ENCODE assay signal across 15 cellular contexts in genomic region chr12:28512876-28513275, GRCh38.
DNase-seq lines count a peak whose midpoint lies in the region; ATAC-seq and TF ChIP-seq lines count a peak whose summit lies in the region.
"Had no signal": no experiment of that assay in that cellular context is flagged by ENCODE, and none has a peak within 500 bp of the region (broad histone marks: within the 10 kb centered on the region; RNA-seq: fewer than 3 reads in every experiment).

No MANE protein-coding gene starts in this region.

- no peaks in the 10 kb centered on the region for H3K9me3 Mint-ChIP-seq in nephron
- H3K9me3 Mint-ChIP-seq in CD4-positive, alpha-beta memory T cell: peaks cover 0 to 10% (median 5%) of the 10 kb centered on the region in 8 donors

- ATAC-seq in GM18870 (IDR thresholded peaks at IDR 0.05; ENCODE audit: unreplicated experiment): no peak
- ATAC-seq: HepG2 had no signal

- peak; percentile 67 for DNase-seq in adipocyte (ENCODE audit: low read depth)
- peak; percentile 53 for DNase-seq in fibroblast of gingiva (ENCODE audit: low read depth)
- no peak for DNase-seq in CD4-positive, alpha-beta memory T cell
- no peak for DNase-seq in NAMALWA (ENCODE audit: low spot score)
- DNase-seq in SHP77 (lab: John Stamatoyannopoulos, UW): no peak
- DNase-seq: AML-193; CD4-positive, alpha-beta T cell; DMS153; DMS79; GF-D8; H9 had no signal

- no peak overlapping the region for H3K27ac ChIP-seq in CD4-positive, alpha-beta memory T cell (ENCODE audit: low read depth, low read length)
- H3K27ac ChIP-seq: C4-2B had no signal

- H3K4me3 ChIP-seq in adipocyte (ENCODE audit: low read length): no peak overlapping the region
- H3K4me3 ChIP-seq in CD4-positive, alpha-beta memory T cell (ENCODE audit: low read length in 2 of 2): no peak overlapping the region

- peak overlapping the region; percentile 69 to 78 (median 73) for H3K27ac Mint-ChIP-seq in nephron
- no peak overlapping the region for H3K27ac Mint-ChIP-seq in CD4-positive, alpha-beta memory T cell
- H3K27ac Mint-ChIP-seq: CD4-positive, alpha-beta T cell; H9 had no signal

- peaks cover under 1% of the 10 kb centered on the region for H3K4me1 ChIP-seq in adipocyte (ENCODE audit: control insufficient read depth, insufficient read depth, low read length)
- H3K4me1 ChIP-seq in CD4-positive, alpha-beta memory T cell (ENCODE audit: insufficient read depth, low read length): no peaks in the 10 kb centered on the region

- no peaks in the 10 kb centered on the region for H3K27me3 Mint-ChIP-seq in nephron (ENCODE audit: low read depth)
- H3K27me3 Mint-ChIP-seq in CD4-positive, alpha-beta memory T cell: no peaks in the 10 kb centered on the region
- H3K27me3 Mint-ChIP-seq: CD4-positive, alpha-beta T cell had no signal

- no peaks in the 10 kb centered on the region for H3K36me3 ChIP-seq in adipocyte (ENCODE audit: control insufficient read depth, insufficient read depth, low read length, severe bottlenecking)
- H3K36me3 ChIP-seq in CD4-positive, alpha-beta memory T cell (ENCODE audit: insufficient read depth, low read length): no peaks in the 10 kb centered on the region

- no peak overlapping the region for H3K9ac ChIP-seq in adipocyte (ENCODE audit: low read length)

- intact Hi-C loops in CD4-positive, alpha-beta memory T cell (cut with micrococcal nuclease): no loop called here

- CTCF ChIA-PET in CD4-positive, alpha-beta memory T cell (lab: Charles Lee; ENCODE audit: partially characterized antibody): no interaction called here

- H3K9me3 ChIP-seq in adipocyte (ENCODE audit: control insufficient read depth, low read length): peaks cover 5% of the 10 kb centered on the region
- no peaks in the 10 kb centered on the region for H3K9me3 ChIP-seq in CD4-positive, alpha-beta memory T cell (ENCODE audit: control insufficient read depth in 1 of 2, low read length in 2 of 2)

- no peaks in the 10 kb centered on the region for H3K27me3 ChIP-seq in adipocyte (replicated peaks; ENCODE audit: control insufficient read depth, insufficient read depth, low read length)
- no peaks in the 10 kb centered on the region for H3K27me3 ChIP-seq in CD4-positive, alpha-beta memory T cell (ENCODE audit: insufficient read depth, low read length)

- POLR2A ChIA-PET in CD4-positive, alpha-beta memory T cell (lab: Charles Lee; ENCODE audit: partially characterized antibody): no interaction called here

- H3K4me3 Mint-ChIP-seq in nephron: no peak overlapping the region
- no peak overlapping the region for H3K4me3 Mint-ChIP-seq in CD4-positive, alpha-beta memory T cell
- H3K4me3 Mint-ChIP-seq: CD4-positive, alpha-beta T cell; H9 had no signal

- TF ChIP-seq CTCF in nephron (IDR thresholded peaks at IDR 0.05; ENCODE audit: unreplicated experiment in 3 of 3): no peak

- peaks cover 4% of the 10 kb centered on the region for H3K4me1 Mint-ChIP-seq in nephron
- peaks cover 0 to 10% (median 2%) of the 10 kb centered on the region in 4 donors for H3K4me1 Mint-ChIP-seq in CD4-positive, alpha-beta memory T cell

- peaks cover 4% of the 10 kb centered on the region for H3K36me3 Mint-ChIP-seq in nephron (ENCODE audit: low read depth)
- peaks cover 33 to 74% of the 10 kb centered on the region in 2 donors for H3K36me3 Mint-ChIP-seq in CD4-positive, alpha-beta memory T cell

Comparison
In these comparisons a context has a peak if more than half of its experiments do, and no peak if none do; other contexts are left out.
1. DNase-seq: peak in adipocyte (single experiment) and fibroblast of gingiva (single experiment); none in CD4-positive, alpha-beta memory T cell (0 of 5), NAMALWA (single experiment) and SHP77 (0 of 2).
2. H3K27ac Mint-ChIP-seq: peak in nephron (3 of 3); none in CD4-positive, alpha-beta memory T cell (0 of 7).